ENCODE assay signal across 10 cellular contexts in genomic region chr14:102279688-102280348, GRCh38. TPM values are rescaled to one million over a fixed set of nuclear protein-coding genes. Genes with fewer than 3 reads are reported as not detected.
DNase-seq lines count a peak whose midpoint lies in the region; ATAC-seq, FAIRE-seq and TF ChIP-seq lines count a peak whose summit lies in the region.
"Had no signal": no experiment of that assay in that cellular context is flagged by ENCODE, and none has a peak within 500 bp of the region (broad histone marks: within the 10 kb centered on the region; RNA-seq: fewer than 3 reads in every experiment).

No MANE protein-coding gene starts in this region.

- H3K23ac ChIP-seq in H9 (ENCODE audit: insufficient read length, low read depth, low read length), result no peak overlapping the region

- H3K27ac Mint-ChIP-seq in activated T-helper 17 cell treated with anti-CD3 and anti-CD28 coated beads, Interleukin-2, amount 50 U/mL, for 72 hours, result no peak overlapping the region
- H3K27ac Mint-ChIP-seq in H9, result peak overlapping the region in 1 of 3 experiments; percentile 86; a peak in 1 of 7 replicates

- H3K27me3 ChIP-seq in H9 (ENCODE audit: insufficient read depth, low read length), result no peaks in the 10 kb centered on the region

- no peak for TF ChIP-seq CTCF in H9 (conservative IDR thresholded peaks at IDR 0.05)

- no peak overlapping the region for H3T11ph ChIP-seq in H9 (ENCODE audit: low read length)

- no peak overlapping the region for H3K27ac ChIP-seq in H9 (ENCODE audit: insufficient read length, low read depth, low read length)

- no peaks in the 10 kb centered on the region for H3K9me3 ChIP-seq in H9 (ENCODE audit: control insufficient read depth, low read depth, low read length)

- H3K4me2 ChIP-seq in H9 (ENCODE audit: insufficient read depth, insufficient read length, low read length), result no peak overlapping the region

- H3K9me3 Mint-ChIP-seq in activated T-helper 17 cell treated with anti-CD3 and anti-CD28 coated beads, Interleukin-2, amount 50 U/mL, for 72 hours, result no peaks in the 10 kb centered on the region
- H3K9me3 Mint-ChIP-seq in H9, result peaks cover 5 to 6% of the 10 kb centered on the region in 2 experiments; a peak in 4 of 5 replicates

- H2BK5ac ChIP-seq in H9 (ENCODE audit: insufficient read length, low read length), result no peak overlapping the region

- H3K36me3 Mint-ChIP-seq in activated T-helper 17 cell treated with anti-CD3 and anti-CD28 coated beads, Interleukin-2, amount 50 U/mL, for 72 hours (ENCODE audit: low read depth), result no peaks in the 10 kb centered on the region
- H3K36me3 Mint-ChIP-seq in H9 (ENCODE audit: insufficient read depth in 1 of 3, low read depth in 3 of 3), result peaks cover 0 to 2% (median 0%) of the 10 kb centered on the region in 3 experiments; a peak in 2 of 7 replicates

- no peaks in the 10 kb centered on the region for H3K4me1 ChIP-seq in H9 (ENCODE audit: insufficient read depth, low read length)

- WGBS in H9 (ENCODE audit: extremely low coverage, insufficient read length, low lambda C conversion rate), result no CpG with 5 or more reads among the region's 8 CpGs

- no peak overlapping the region for H4K8ac ChIP-seq in H9 (replicated peaks; ENCODE audit: insufficient read length, low read depth, low read length)

- H3K79me1 ChIP-seq in H9 (ENCODE audit: insufficient read depth, low read depth, low read length, poor library complexity, severe bottlenecking), result no peaks in the 10 kb centered on the region

- no peak for FAIRE-seq in urothelium cell line (lab: Jason Lieb, UNC)

- no peaks in the 10 kb centered on the region for H3K79me2 ChIP-seq in H9 (ENCODE audit: insufficient read depth, low read length)

- no peak overlapping the region for H4K5ac ChIP-seq in H9 (ENCODE audit: insufficient read length, low read depth, low read length)

- no peak overlapping the region for H2BK12ac ChIP-seq in H9 (ENCODE audit: insufficient read length, low read depth, low read length)

- H2BK120ac ChIP-seq in H9 (ENCODE audit: low read depth, low read length, poor library complexity, severe bottlenecking), result no peak overlapping the region

- H3K4ac ChIP-seq in H9 (ENCODE audit: low read depth, low read length), result no peak overlapping the region

- no peaks in the 10 kb centered on the region for H3K23me2 ChIP-seq in H9 (ENCODE audit: insufficient read length, low read depth, low read length, poor library complexity, severe bottlenecking)

- H2AFZ ChIP-seq in H9 (ENCODE audit: low read length), result no peak overlapping the region

- no peak overlapping the region for H2BK20ac ChIP-seq in H9 (ENCODE audit: low read depth, low read length, poor library complexity, severe bottlenecking)

- no peak overlapping the region for H3K14ac ChIP-seq in H9 (ENCODE audit: insufficient read depth, low read length)

- no peak overlapping the region for H4K91ac ChIP-seq in H9 (ENCODE audit: insufficient read length, low read depth, low read length)

- peak; percentile 98 for ATAC-seq in activated T-helper 17 cell treated with anti-CD3 and anti-CD28 coated beads, Interleukin-2, amount 50 U/mL, for 72 hours (replicated peaks)

- no peaks in the 10 kb centered on the region for H4K20me1 ChIP-seq in H9 (ENCODE audit: control insufficient read depth, insufficient read depth, insufficient read length)

- no peak overlapping the region for H2AK5ac ChIP-seq in H9 (ENCODE audit: insufficient read length, low read length)

- H3K18ac ChIP-seq in H9 (ENCODE audit: insufficient read length, low read depth, low read length), result no peak overlapping the region

- H3K4me1 Mint-ChIP-seq in activated T-helper 17 cell treated with anti-CD3 and anti-CD28 coated beads, Interleukin-2, amount 50 U/mL, for 72 hours, result no peaks in the 10 kb centered on the region
- peaks cover 9 to 12% of the 10 kb centered on the region in 2 experiments for H3K4me1 Mint-ChIP-seq in H9

- no peaks in the 10 kb centered on the region for H3K27me3 Mint-ChIP-seq in activated T-helper 17 cell treated with anti-CD3 and anti-CD28 coated beads, Interleukin-2, amount 50 U/mL, for 72 hours
- H3K27me3 Mint-ChIP-seq in H9 (ENCODE audit: low read depth), result no peaks in the 10 kb centered on the region

- peak; percentile 18 for DNase-seq in stimulated activated CD4-positive, alpha-beta T cell treated with anti-CD3 and anti-CD28 coated beads, Interleukin-15, amount 100 ng/mL, for 24 hours
- DNase-seq in stimulated activated CD4-positive, alpha-beta T cell treated with anti-CD3 and anti-CD28 coated beads, Interleukin-4, amount 100 ng/mL, for 1 hour, result no peak
- DNase-seq in iPS-NIHi7 (ENCODE audit: extremely low spot score) (peak; percentile 26), urothelium cell line (ENCODE audit: low spot score) (peak; percentile 63), H9 (no peak), NCI-H128 (lab: John Stamatoyannopoulos, UW; ENCODE audit: unreplicated experiment) (no peak), inferior parietal cortex (ENCODE audit: extremely low spot score) (no peak)
- DNase-seq: activated gamma-delta T cell treated with Interleukin-2 at 50 U/mL for 16 hours, RPMI8226 had no signal

- no peak overlapping the region for H3K56ac ChIP-seq in H9 (ENCODE audit: insufficient read length, low read depth, low read length)

- H3K4me3 Mint-ChIP-seq in activated T-helper 17 cell treated with anti-CD3 and anti-CD28 coated beads, Interleukin-2, amount 50 U/mL, for 72 hours, result no peak overlapping the region
- no peak overlapping the region for H3K4me3 Mint-ChIP-seq in H9

- no peak overlapping the region for H2BK15ac ChIP-seq in H9 (ENCODE audit: low read depth, low read length)

- H3K9ac ChIP-seq in H9 (ENCODE audit: extremely low read depth, insufficient read length, low read length), result no peak overlapping the region

RNA-seq across cellular contexts. Expression of gene MOK, which starts 25.1 kb away (rescaled TPM):
- total RNA-seq in activated T-helper 17 cell treated with anti-CD3 and anti-CD28 coated beads, Interleukin-2, amount 50 U/mL, for 72 hours, result 1 to 10 TPM; 2.3 to 5.5 TPM
- total RNA-seq in H9 (2021), result 2.8 and 3.0 TPM in 2 replicates

RNA-seq across cellular contexts. Expression of gene ZNF839, which starts 39.7 kb away (rescaled TPM):
- total RNA-seq in activated T-helper 17 cell treated with anti-CD3 and anti-CD28 coated beads, Interleukin-2, amount 50 U/mL, for 72 hours, result 10 to 100 TPM in 1 of 2 donors, 1 to 10 TPM in 1; 8.2 to 11.2 TPM
- 9.4 and 10.4 TPM in 2 replicates for total RNA-seq in H9 (2021)

Comparison
In these comparisons a context has a peak if more than half of its experiments do, and no peak if none do; other contexts are left out.
1. DNase-seq: peak in stimulated activated CD4-positive, alpha-beta T cell treated with anti-CD3 and anti-CD28 coated beads, Interleukin-15, amount 100 ng/mL, for 24 hours (single experiment), iPS-NIHi7 (single experiment) and urothelium cell line (single experiment); none in stimulated activated CD4-positive, alpha-beta T cell treated with anti-CD3 and anti-CD28 coated beads, Interleukin-4, amount 100 ng/mL, for 1 hour (single experiment), H9 (single experiment), NCI-H128 (single experiment) and inferior parietal cortex (single experiment).